In genomic region chr3:38957296-38957695, GRCh38 we compare ENCODE assay signal across 27 cellular contexts.
"Had no signal": no experiment of that assay in that cellular context is flagged by ENCODE, and none has a peak within 500 bp of the region (broad histone marks: within the 10 kb centered on the region; RNA-seq: fewer than 3 reads in every experiment).

No MANE protein-coding gene starts in this region.

- H3K36me3 Mint-ChIP-seq: naive thymus-derived CD4-positive, alpha-beta T cell; stimulated activated memory B cell treated with anti-CD40 and anti-IgM and Interleukin-4, amounts not matched to agents 10 μg/mL and 1 μg/mL and 100 μg/mL, for 72 hours had no signal

- DNase-seq: dorsolateral prefrontal cortex; effector CD4-positive, alpha-beta T cell; foreskin fibroblast; glutamatergic neuron; left cardiac atrium; left lung; mesendoderm; midbrain; naive thymus-derived CD4-positive, alpha-beta T cell; nucleus accumbens; ovary; posterior cingulate gyrus; psoas muscle; right cardiac atrium; sigmoid colon; stimulated activated CD4-positive, alpha-beta T cell treated with anti-CD3 and anti-CD28 coated beads, Interleukin-2, amount 100 ng/mL, for 24 hours; stimulated activated CD4-positive, alpha-beta T cell treated with anti-CD3 and anti-CD28 coated beads, Interleukin-4, amount 100 ng/mL, for 24 hours; stimulated activated naive CD8-positive, alpha-beta T cell treated with anti-CD3 and anti-CD28 coated beads, Interleukin-15, Interleukin-2, amounts not matched to agents 100 U/mL and 50 U/mL, for 24 hours; substantia nigra; testis; tibial artery; upper lobe of left lung had no signal

- H3K4me3 Mint-ChIP-seq: naive thymus-derived CD4-positive, alpha-beta T cell; nephron; stimulated activated memory B cell treated with anti-CD40 and anti-IgM and Interleukin-4, amounts not matched to agents 10 μg/mL and 1 μg/mL and 100 μg/mL, for 72 hours had no signal

- H3K27ac Mint-ChIP-seq: naive thymus-derived CD4-positive, alpha-beta T cell; nephron; stimulated activated memory B cell treated with anti-CD40 and anti-IgM and Interleukin-4, amounts not matched to agents 10 μg/mL and 1 μg/mL and 100 μg/mL, for 72 hours had no signal

- H3K27ac ChIP-seq: dorsolateral prefrontal cortex, epithelial cell of prostate, left lung, ovary, psoas muscle, sigmoid colon, testis, tibial artery, upper lobe of left lung had no signal

- H3K4me1 ChIP-seq: left lung, psoas muscle, sigmoid colon, testis, tibial artery had no signal

- FAIRE-seq: colon, urothelium cell line had no signal

- H3K9me3 Mint-ChIP-seq: nephron; stimulated activated memory B cell treated with anti-CD40 and anti-IgM and Interleukin-4, amounts not matched to agents 10 μg/mL and 1 μg/mL and 100 μg/mL, for 72 hours had no signal

- H3K36me3 ChIP-seq: left lung, ovary, sigmoid colon, tibial artery, upper lobe of left lung had no signal

- H3K27me3 ChIP-seq: dorsolateral prefrontal cortex, left lung, ovary, sigmoid colon, testis, tibial artery, upper lobe of left lung had no signal

- H3K4me3 ChIP-seq: dorsolateral prefrontal cortex, left lung, ovary, psoas muscle, sigmoid colon, testis, tibial artery, upper lobe of left lung had no signal

- H3K27me3 Mint-ChIP-seq: stimulated activated memory B cell treated with anti-CD40 and anti-IgM and Interleukin-4, amounts not matched to agents 10 μg/mL and 1 μg/mL and 100 μg/mL, for 72 hours had no signal

- H3K9me3 ChIP-seq: left lung, ovary, psoas muscle, sigmoid colon, testis, tibial artery, upper lobe of left lung had no signal
